Comparison of ENCODE assay signal across 8 cellular contexts in the genomic region with DNA sequence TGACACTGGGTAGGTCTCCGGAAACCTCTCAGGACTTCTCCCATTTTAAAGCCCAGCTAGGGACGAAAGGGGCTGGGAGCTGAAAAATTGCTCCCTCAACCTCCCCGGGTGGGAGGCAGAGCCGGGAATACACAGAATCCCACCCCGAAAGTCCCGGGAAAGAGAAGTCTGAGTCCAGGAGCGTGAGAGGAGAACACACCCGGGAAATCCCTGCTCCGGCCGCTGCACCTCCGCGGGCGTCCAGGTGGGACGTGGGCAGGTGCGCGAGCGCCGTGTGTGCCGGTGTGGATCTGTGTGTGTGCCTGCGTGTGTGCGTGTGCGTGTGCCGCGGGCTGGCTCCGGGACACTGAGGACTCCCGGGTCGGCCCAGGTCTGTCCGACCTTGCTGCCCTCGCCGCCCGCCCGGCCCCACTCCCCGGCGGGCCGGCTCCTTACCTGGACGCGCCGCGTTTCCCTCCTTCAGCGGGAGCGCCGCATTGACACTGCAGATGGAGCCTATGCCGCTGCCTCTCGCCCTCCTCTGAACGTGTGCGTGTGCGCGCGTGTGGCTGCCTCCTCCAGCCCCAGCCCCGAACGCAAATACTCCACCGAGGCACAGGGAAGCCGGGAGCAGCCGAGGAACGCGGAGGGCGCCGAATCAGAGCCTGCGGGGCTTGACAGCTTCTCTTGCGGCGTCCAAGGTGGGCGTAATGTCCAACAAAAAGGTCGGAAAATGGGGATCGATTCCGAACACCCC. TPM values are rescaled to one million over a fixed set of nuclear protein-coding genes. Genes with fewer than 3 reads are reported as not detected.
A peak's percentile ranks its signal among the peaks of the same experiment; 100 is the strongest.
DNase-seq lines count a peak whose midpoint lies in the region; ATAC-seq and TF ChIP-seq lines count a peak whose summit lies in the region.

A gene with protein sequence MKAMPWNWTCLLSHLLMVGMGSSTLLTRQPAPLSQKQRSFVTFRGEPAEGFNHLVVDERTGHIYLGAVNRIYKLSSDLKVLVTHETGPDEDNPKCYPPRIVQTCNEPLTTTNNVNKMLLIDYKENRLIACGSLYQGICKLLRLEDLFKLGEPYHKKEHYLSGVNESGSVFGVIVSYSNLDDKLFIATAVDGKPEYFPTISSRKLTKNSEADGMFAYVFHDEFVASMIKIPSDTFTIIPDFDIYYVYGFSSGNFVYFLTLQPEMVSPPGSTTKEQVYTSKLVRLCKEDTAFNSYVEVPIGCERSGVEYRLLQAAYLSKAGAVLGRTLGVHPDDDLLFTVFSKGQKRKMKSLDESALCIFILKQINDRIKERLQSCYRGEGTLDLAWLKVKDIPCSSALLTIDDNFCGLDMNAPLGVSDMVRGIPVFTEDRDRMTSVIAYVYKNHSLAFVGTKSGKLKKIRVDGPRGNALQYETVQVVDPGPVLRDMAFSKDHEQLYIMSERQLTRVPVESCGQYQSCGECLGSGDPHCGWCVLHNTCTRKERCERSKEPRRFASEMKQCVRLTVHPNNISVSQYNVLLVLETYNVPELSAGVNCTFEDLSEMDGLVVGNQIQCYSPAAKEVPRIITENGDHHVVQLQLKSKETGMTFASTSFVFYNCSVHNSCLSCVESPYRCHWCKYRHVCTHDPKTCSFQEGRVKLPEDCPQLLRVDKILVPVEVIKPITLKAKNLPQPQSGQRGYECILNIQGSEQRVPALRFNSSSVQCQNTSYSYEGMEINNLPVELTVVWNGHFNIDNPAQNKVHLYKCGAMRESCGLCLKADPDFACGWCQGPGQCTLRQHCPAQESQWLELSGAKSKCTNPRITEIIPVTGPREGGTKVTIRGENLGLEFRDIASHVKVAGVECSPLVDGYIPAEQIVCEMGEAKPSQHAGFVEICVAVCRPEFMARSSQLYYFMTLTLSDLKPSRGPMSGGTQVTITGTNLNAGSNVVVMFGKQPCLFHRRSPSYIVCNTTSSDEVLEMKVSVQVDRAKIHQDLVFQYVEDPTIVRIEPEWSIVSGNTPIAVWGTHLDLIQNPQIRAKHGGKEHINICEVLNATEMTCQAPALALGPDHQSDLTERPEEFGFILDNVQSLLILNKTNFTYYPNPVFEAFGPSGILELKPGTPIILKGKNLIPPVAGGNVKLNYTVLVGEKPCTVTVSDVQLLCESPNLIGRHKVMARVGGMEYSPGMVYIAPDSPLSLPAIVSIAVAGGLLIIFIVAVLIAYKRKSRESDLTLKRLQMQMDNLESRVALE (N-terminal part only) (minus strand): TSS at position 484 of the 736 bp plus-strand sequence. CDS start 67,777 bp downstream, outside the sequence.

- peak; percentile 10 for DNase-seq in activated naive CD4-positive, alpha-beta T cell treated with anti-CD3 and anti-CD28 coated beads for 36 hours
- DNase-seq in activated naive CD4-positive, alpha-beta T cell (lab: John Stamatoyannopoulos, UW): no peak
- DNase-seq in astrocyte of the cerebellum (ENCODE audit: low read depth) (no peak), kidney epithelial cell (ENCODE audit: low read depth) (no peak), AG08395 (ENCODE audit: low spot score) (no peak), SKM-1 treated with dmso at 0.1 percent for 144 hours (lab: John Stamatoyannopoulos, UW; ENCODE audit: unreplicated experiment) (no peak)
- DNase-seq in stimulated activated effector memory CD8-positive, alpha-beta T cell treated with anti-CD3 and anti-CD28 coated beads, Interleukin-12 subunit alpha, Interleukin-12 subunit beta, amount 100 ng/mL, for 72 hours (ENCODE audit: low spot score in 2 of 2): no peak

- no peaks in the 10 kb centered on the region for H3K9me3 Mint-ChIP-seq in activated naive CD4-positive, alpha-beta T cell treated with anti-CD3 and anti-CD28 coated beads for 36 hours
- H3K9me3 Mint-ChIP-seq in stimulated activated effector memory CD8-positive, alpha-beta T cell treated with anti-CD3 and anti-CD28 coated beads, Interleukin-12 subunit alpha, Interleukin-12 subunit beta, amount 100 ng/mL, for 72 hours: no peaks in the 10 kb centered on the region

- intact Hi-C loops in activated naive CD4-positive, alpha-beta T cell treated with anti-CD3 and anti-CD28 coated beads for 36 hours (cut with micrococcal nuclease): loop anchor here (1.0 to 5.0 kb wide), 2 partner anchors 89 to 182 kb away; no protein-coding TSS in a partner anchor

- H3K4me3 ChIP-seq in astrocyte of the cerebellum (ENCODE audit: low read depth, low read length) (peak within 1 kb of the TSS; percentile 58), kidney epithelial cell (ENCODE audit: low read depth, low read length) (peak within 1 kb of the TSS; percentile 21)

- TF ChIP-seq CTCF in astrocyte of the cerebellum (IDR thresholded peaks at IDR 0.05; ENCODE audit: low read depth, low read length, missing control alignments) (no peak), kidney epithelial cell (IDR thresholded peaks at IDR 0.05; ENCODE audit: insufficient read depth, low read length, poor library complexity, severe bottlenecking) (no peak)

- H3K27me3 ChIP-seq in kidney epithelial cell (ENCODE audit: control insufficient read depth, insufficient read depth, low read length): peaks cover 64% of the 10 kb centered on the region

- H3K36me3 ChIP-seq in kidney epithelial cell (ENCODE audit: control insufficient read depth, insufficient read depth, low read length): no peaks in the 10 kb centered on the region

- CTCF ChIA-PET in activated naive CD4-positive, alpha-beta T cell treated with anti-CD3 and anti-CD28 coated beads for 36 hours (lab: Charles Lee): interaction anchor here (1.1 kb wide), 1 partner anchor 101 kb away, joined by 4 read pairs; no protein-coding TSS in a partner anchor

- ATAC-seq in stimulated activated effector memory CD8-positive, alpha-beta T cell treated with anti-CD3 and anti-CD28 coated beads, Interleukin-12 subunit alpha, Interleukin-12 subunit beta, amount 100 ng/mL, for 72 hours: no peak
- no peak for ATAC-seq in HG03469 (IDR thresholded peaks at IDR 0.05; ENCODE audit: unreplicated experiment)

- peak within 1 kb of the TSS; percentile 28 for H3K4me3 Mint-ChIP-seq in activated naive CD4-positive, alpha-beta T cell treated with anti-CD3 and anti-CD28 coated beads for 36 hours
- peak within 1 kb of the TSS; percentile 60 for H3K4me3 Mint-ChIP-seq in stimulated activated effector memory CD8-positive, alpha-beta T cell treated with anti-CD3 and anti-CD28 coated beads, Interleukin-12 subunit alpha, Interleukin-12 subunit beta, amount 100 ng/mL, for 72 hours

- no peaks in the 10 kb centered on the region for H3K36me3 Mint-ChIP-seq in activated naive CD4-positive, alpha-beta T cell treated with anti-CD3 and anti-CD28 coated beads for 36 hours (ENCODE audit: low read depth)
- no peaks in the 10 kb centered on the region for H3K36me3 Mint-ChIP-seq in stimulated activated effector memory CD8-positive, alpha-beta T cell treated with anti-CD3 and anti-CD28 coated beads, Interleukin-12 subunit alpha, Interleukin-12 subunit beta, amount 100 ng/mL, for 72 hours

- H3K27ac Mint-ChIP-seq in activated naive CD4-positive, alpha-beta T cell treated with anti-CD3 and anti-CD28 coated beads for 36 hours: no peak within 1 kb of the TSS
- H3K27ac Mint-ChIP-seq in stimulated activated effector memory CD8-positive, alpha-beta T cell treated with anti-CD3 and anti-CD28 coated beads, Interleukin-12 subunit alpha, Interleukin-12 subunit beta, amount 100 ng/mL, for 72 hours: no peak within 1 kb of the TSS

- H3K27me3 Mint-ChIP-seq in activated naive CD4-positive, alpha-beta T cell treated with anti-CD3 and anti-CD28 coated beads for 36 hours (ENCODE audit: low read depth): peaks cover 63% of the 10 kb centered on the region

- in situ Hi-C loops in astrocyte of the cerebellum (cut with HindIII; ENCODE audit: low sequenced_read_pairs): no loop called here

- peaks cover 9% of the 10 kb centered on the region for H3K4me1 Mint-ChIP-seq in activated naive CD4-positive, alpha-beta T cell treated with anti-CD3 and anti-CD28 coated beads for 36 hours (ENCODE audit: low read depth)
- peaks cover 34% of the 10 kb centered on the region for H3K4me1 Mint-ChIP-seq in stimulated activated effector memory CD8-positive, alpha-beta T cell treated with anti-CD3 and anti-CD28 coated beads, Interleukin-12 subunit alpha, Interleukin-12 subunit beta, amount 100 ng/mL, for 72 hours

RNA-seq across cellular contexts. Expression of the gene that starts here (rescaled TPM):
- total RNA-seq in activated naive CD4-positive, alpha-beta T cell treated with anti-CD3 and anti-CD28 coated beads for 36 hours: under 1 TPM; 0.02 to 0.05 TPM
- 0.14 and 5.9 TPM in 2 replicates for total RNA-seq in kidney epithelial cell

Comparison
In these comparisons a context has a peak if more than half of its experiments do, and no peak if none do; other contexts are left out.
1. Peak in DNase-seq in activated naive CD4-positive, alpha-beta T cell treated with anti-CD3 and anti-CD28 coated beads for 36 hours; RNA of the gene not detected or under 1 TPM.